In genomic region chr20:38446441-38447209, GRCh38 we compare ENCODE assay signal across 1 cellular context.
TF ChIP-seq lines count a peak whose summit lies in the region.

No MANE protein-coding gene starts in this region.

TF ChIP-seq in HEK293, 187 proteins besides CTCF, POLR2A, EP300 and RAD21 (continued from another document):
- no peak; the same call in 1 of the 2 replicates for TF ChIP-seq ZBTB44 (tag by site-specific recombination; IDR thresholded peaks at IDR 0.05)
- TF ChIP-seq IKZF3 (tag by site-specific recombination; IDR thresholded peaks at IDR 0.05) = no peak
- TF ChIP-seq ZNF560 (tag by site-specific recombination; IDR thresholded peaks at IDR 0.05; ENCODE audit: borderline replicate concordance) = no peak
- no peak for TF ChIP-seq ZNF626 (tag by site-specific recombination; IDR thresholded peaks at IDR 0.05)
- no peak for TF ChIP-seq TRIM28 (IDR thresholded peaks at IDR 0.05; ENCODE audit: borderline replicate concordance, low read length)
- TF ChIP-seq ZNF558 (tag by site-specific recombination; IDR thresholded peaks at IDR 0.05) = peak; percentile 18; the same call in 1 of the 2 replicates
- TF ChIP-seq BCL11B (tag by site-specific recombination; IDR thresholded peaks at IDR 0.05; ENCODE audit: low read depth) = no peak
- TF ChIP-seq ZNF791 (tag by site-specific recombination; IDR thresholded peaks at IDR 0.05) = no peak
- TF ChIP-seq ZNF658 (tag by site-specific recombination; IDR thresholded peaks at IDR 0.05) = no peak
- peak; percentile 78 for TF ChIP-seq YY2 (tag by site-specific recombination; IDR thresholded peaks at IDR 0.05)
- TF ChIP-seq ZNF555 (tag by site-specific recombination; conservative IDR thresholded peaks at IDR 0.05) = no peak
- TF ChIP-seq ZNF704 (tag by site-specific recombination; IDR thresholded peaks at IDR 0.05) = 0 out of 2 replicates have a peak, but pooled peaks have one; percentile 16
- TF ChIP-seq SCRT1 (tag by site-specific recombination; IDR thresholded peaks at IDR 0.05; ENCODE audit: borderline replicate concordance) = no peak
- TF ChIP-seq ZBTB1 (tag by site-specific recombination; IDR thresholded peaks at IDR 0.05) = peak; percentile 10; the same call in 1 of the 2 replicates
- no peak for TF ChIP-seq ELK4 (IDR thresholded peaks at IDR 0.05; ENCODE audit: borderline replicate concordance, low read depth, low read length)
- no peak; the same call in 1 of the 2 replicates for TF ChIP-seq ZNF768 (tag by site-specific recombination; IDR thresholded peaks at IDR 0.05)
- TF ChIP-seq ZNF175 (tag by site-specific recombination; IDR thresholded peaks at IDR 0.05) = no peak
- no peak for TF ChIP-seq ZNF624 (tag by site-specific recombination; IDR thresholded peaks at IDR 0.05)
- TF ChIP-seq ZNF366 (tag by site-specific recombination; conservative IDR thresholded peaks at IDR 0.05) = 0 out of 2 replicates have a peak, but pooled peaks have one; percentile 45
- peak; percentile 83 for TF ChIP-seq ZNF76 (tag by site-specific recombination; IDR thresholded peaks at IDR 0.05; ENCODE audit: borderline replicate concordance, low read depth)
- TF ChIP-seq ZNF571 (tag by site-specific recombination; IDR thresholded peaks at IDR 0.05) = no peak
- peak; percentile 26; the same call in 1 of the 2 replicates for TF ChIP-seq ZNF623 (tag by site-specific recombination; IDR thresholded peaks at IDR 0.05)
- peak; percentile 36; the same call in 1 of the 2 replicates for TF ChIP-seq WT1 (tag by site-specific recombination; IDR thresholded peaks at IDR 0.05)
- no peak for TF ChIP-seq ZNF274 (IDR thresholded peaks at IDR 0.05; ENCODE audit: low read length)
- TF ChIP-seq ZNF274 (tag by site-specific recombination; IDR thresholded peaks at IDR 0.05; ENCODE audit: borderline replicate concordance) = no peak
- peak; percentile 55; the same call in 1 of the 2 replicates for TF ChIP-seq ZNF843 (tag by site-specific recombination; IDR thresholded peaks at IDR 0.05)
- TF ChIP-seq KLF1 (tag by site-specific recombination; IDR thresholded peaks at IDR 0.05) = peak; percentile 86
- peak; percentile 96 for TF ChIP-seq ZNF518A (tag by site-specific recombination; conservative IDR thresholded peaks at IDR 0.05; ENCODE audit: low read depth)
- peak; percentile 92 for TF ChIP-seq PATZ1 (tag by site-specific recombination; IDR thresholded peaks at IDR 0.05)
- no peak for TF ChIP-seq REPIN1 (tag by site-specific recombination; IDR thresholded peaks at IDR 0.05; ENCODE audit: low read depth)
- TF ChIP-seq ZBTB49 (tag by site-specific recombination; IDR thresholded peaks at IDR 0.05; ENCODE audit: low read depth) = no peak
- TF ChIP-seq ZNF324 (tag by site-specific recombination; IDR thresholded peaks at IDR 0.05) = peak; percentile 96
- 0 out of 2 replicates have a peak, but pooled peaks have one; percentile 50 for TF ChIP-seq ZSCAN4 (tag by site-specific recombination; IDR thresholded peaks at IDR 0.05)
- TF ChIP-seq ZNF692 (tag by site-specific recombination; IDR thresholded peaks at IDR 0.05) = peak; percentile 94
- TF ChIP-seq RBAK (tag by site-specific recombination; IDR thresholded peaks at IDR 0.05) = no peak
